Comparison of ENCODE assay signal across 1 cellular context in the genomic region with DNA sequence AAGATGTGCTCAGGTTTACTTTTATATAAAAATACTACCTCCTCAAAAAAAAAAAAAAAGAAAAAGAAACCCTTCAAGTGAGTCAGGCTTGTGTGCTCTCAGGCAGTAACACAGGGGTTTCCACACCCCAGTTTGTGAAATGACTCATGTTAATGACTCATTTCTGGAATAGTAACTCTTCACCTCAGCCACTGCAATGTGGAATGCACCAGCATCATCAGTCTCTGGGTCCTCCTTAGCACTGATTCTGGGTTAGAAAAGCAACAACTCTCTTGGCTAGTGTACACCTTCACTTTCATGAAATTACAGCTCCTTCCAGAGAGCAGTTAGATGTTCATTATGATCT.
TF ChIP-seq lines count a peak whose summit lies in the region.

No MANE protein-coding gene starts in this region.

TF ChIP-seq in GM12878, 131 proteins besides CTCF, POLR2A, EP300 and RAD21 (continued from another document and continues in another):
- TF ChIP-seq, protein P1, sequence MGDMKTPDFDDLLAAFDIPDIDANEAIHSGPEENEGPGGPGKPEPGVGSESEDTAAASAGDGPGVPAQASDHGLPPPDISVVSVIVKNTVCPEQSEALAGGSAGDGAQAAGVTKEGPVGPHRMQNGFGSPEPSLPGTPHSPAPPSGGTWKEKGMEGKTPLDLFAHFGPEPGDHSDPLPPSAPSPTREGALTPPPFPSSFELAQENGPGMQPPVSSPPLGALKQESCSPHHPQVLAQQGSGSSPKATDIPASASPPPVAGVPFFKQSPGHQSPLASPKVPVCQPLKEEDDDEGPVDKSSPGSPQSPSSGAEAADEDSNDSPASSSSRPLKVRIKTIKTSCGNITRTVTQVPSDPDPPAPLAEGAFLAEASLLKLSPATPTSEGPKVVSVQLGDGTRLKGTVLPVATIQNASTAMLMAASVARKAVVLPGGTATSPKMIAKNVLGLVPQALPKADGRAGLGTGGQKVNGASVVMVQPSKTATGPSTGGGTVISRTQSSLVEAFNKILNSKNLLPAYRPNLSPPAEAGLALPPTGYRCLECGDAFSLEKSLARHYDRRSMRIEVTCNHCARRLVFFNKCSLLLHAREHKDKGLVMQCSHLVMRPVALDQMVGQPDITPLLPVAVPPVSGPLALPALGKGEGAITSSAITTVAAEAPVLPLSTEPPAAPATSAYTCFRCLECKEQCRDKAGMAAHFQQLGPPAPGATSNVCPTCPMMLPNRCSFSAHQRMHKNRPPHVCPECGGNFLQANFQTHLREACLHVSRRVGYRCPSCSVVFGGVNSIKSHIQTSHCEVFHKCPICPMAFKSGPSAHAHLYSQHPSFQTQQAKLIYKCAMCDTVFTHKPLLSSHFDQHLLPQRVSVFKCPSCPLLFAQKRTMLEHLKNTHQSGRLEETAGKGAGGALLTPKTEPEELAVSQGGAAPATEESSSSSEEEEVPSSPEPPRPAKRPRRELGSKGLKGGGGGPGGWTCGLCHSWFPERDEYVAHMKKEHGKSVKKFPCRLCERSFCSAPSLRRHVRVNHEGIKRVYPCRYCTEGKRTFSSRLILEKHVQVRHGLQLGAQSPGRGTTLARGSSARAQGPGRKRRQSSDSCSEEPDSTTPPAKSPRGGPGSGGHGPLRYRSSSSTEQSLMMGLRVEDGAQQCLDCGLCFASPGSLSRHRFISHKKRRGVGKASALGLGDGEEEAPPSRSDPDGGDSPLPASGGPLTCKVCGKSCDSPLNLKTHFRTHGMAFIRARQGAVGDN (IDR thresholded peaks at IDR 0.05) = no peak; the same call in 1 of the 2 replicates
- TF ChIP-seq KAT2A (conservative IDR thresholded peaks at IDR 0.05; ENCODE audit: control insufficient read depth, low read depth, low read length) (no peak), HCFC1 (IDR thresholded peaks at IDR 0.05; ENCODE audit: low read length) (no peak), BRCA1 (IDR thresholded peaks at IDR 0.05; ENCODE audit: low read depth, low read length) (no peak), YY1 (IDR thresholded peaks at IDR 0.05; ENCODE audit: low read depth, low read length) (0 out of 2 replicates have a peak, but pooled peaks have one; percentile 5), CBX5 (IDR thresholded peaks at IDR 0.05; ENCODE audit: low read depth) (peak; percentile 94), EGR1 (IDR thresholded peaks at IDR 0.05; ENCODE audit: borderline replicate concordance in 1 of 2, low read depth in 2 of 2, low read length in 2 of 2) (no peak), TAF1 (IDR thresholded peaks at IDR 0.05; ENCODE audit: borderline replicate concordance, low read depth, low read length) (no peak), HDAC2 (IDR thresholded peaks at IDR 0.05) (no peak), CREB1 (IDR thresholded peaks at IDR 0.05; ENCODE audit: low read depth) (peak; percentile 95), WRNIP1 (IDR thresholded peaks at IDR 0.05; ENCODE audit: borderline replicate concordance, low read depth, low read length) (peak; percentile 90; the same call in 1 of the 2 replicates), TCF7 (IDR thresholded peaks at IDR 0.05; ENCODE audit: borderline replicate concordance) (0 out of 2 replicates have a peak, but pooled peaks have one; percentile 48), SREBF1 (IDR thresholded peaks at IDR 0.05; ENCODE audit: low read length) (no peak), SMAD1 (IDR thresholded peaks at IDR 0.05; ENCODE audit: low read depth, partially characterized antibody) (peak; percentile 79), RELA (IDR thresholded peaks at IDR 0.05; ENCODE audit: borderline replicate concordance, partially characterized antibody) (peak; percentile 75), SRF (IDR thresholded peaks at IDR 0.05; ENCODE audit: low read depth in 2 of 2, low read length in 2 of 2) (peak in 1 of 2 experiments; percentile 86; a peak in 2 of 4 replicates), MEF2B (IDR thresholded peaks at IDR 0.05; ENCODE audit: partially characterized antibody, poor library complexity, severe bottlenecking) (peak; percentile 87), MTA2 (IDR thresholded peaks at IDR 0.05; ENCODE audit: low read depth) (peak; percentile 97), ZZZ3 (IDR thresholded peaks at IDR 0.05; ENCODE audit: control insufficient read depth, insufficient read length, low read depth) (no peak), ATF7 (IDR thresholded peaks at IDR 0.05; ENCODE audit: low read depth) (peak; percentile 97), POLR2AphosphoS2 (IDR thresholded peaks at IDR 0.05; ENCODE audit: low read depth, low read length) (no peak), SREBF2 (IDR thresholded peaks at IDR 0.05; ENCODE audit: low read length) (no peak), SIN3A (IDR thresholded peaks at IDR 0.05; ENCODE audit: low read depth, low read length) (no peak), RAD51 (IDR thresholded peaks at IDR 0.05) (0 out of 2 replicates have a peak, but pooled peaks have one; percentile 18), RB1 (IDR thresholded peaks at IDR 0.05; ENCODE audit: borderline replicate concordance) (no peak)
- TF ChIP-seq, protein P2, sequence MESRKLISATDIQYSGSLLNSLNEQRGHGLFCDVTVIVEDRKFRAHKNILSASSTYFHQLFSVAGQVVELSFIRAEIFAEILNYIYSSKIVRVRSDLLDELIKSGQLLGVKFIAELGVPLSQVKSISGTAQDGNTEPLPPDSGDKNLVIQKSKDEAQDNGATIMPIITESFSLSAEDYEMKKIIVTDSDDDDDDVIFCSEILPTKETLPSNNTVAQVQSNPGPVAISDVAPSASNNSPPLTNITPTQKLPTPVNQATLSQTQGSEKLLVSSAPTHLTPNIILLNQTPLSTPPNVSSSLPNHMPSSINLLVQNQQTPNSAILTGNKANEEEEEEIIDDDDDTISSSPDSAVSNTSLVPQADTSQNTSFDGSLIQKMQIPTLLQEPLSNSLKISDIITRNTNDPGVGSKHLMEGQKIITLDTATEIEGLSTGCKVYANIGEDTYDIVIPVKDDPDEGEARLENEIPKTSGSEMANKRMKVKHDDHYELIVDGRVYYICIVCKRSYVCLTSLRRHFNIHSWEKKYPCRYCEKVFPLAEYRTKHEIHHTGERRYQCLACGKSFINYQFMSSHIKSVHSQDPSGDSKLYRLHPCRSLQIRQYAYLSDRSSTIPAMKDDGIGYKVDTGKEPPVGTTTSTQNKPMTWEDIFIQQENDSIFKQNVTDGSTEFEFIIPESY (IDR thresholded peaks at IDR 0.05) = no peak
- TF ChIP-seq, protein P3, sequence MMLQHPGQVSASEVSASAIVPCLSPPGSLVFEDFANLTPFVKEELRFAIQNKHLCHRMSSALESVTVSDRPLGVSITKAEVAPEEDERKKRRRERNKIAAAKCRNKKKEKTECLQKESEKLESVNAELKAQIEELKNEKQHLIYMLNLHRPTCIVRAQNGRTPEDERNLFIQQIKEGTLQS (IDR thresholded peaks at IDR 0.05; ENCODE audit: borderline replicate concordance, extremely low read depth, low read depth, low read length) = no peak
- TF ChIP-seq, protein P4, sequence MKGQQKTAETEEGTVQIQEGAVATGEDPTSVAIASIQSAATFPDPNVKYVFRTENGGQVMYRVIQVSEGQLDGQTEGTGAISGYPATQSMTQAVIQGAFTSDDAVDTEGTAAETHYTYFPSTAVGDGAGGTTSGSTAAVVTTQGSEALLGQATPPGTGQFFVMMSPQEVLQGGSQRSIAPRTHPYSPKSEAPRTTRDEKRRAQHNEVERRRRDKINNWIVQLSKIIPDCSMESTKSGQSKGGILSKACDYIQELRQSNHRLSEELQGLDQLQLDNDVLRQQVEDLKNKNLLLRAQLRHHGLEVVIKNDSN (IDR thresholded peaks at IDR 0.05; ENCODE audit: borderline replicate concordance, extremely low read length, insufficient read depth, low read depth, low read length) = no peak
- TF ChIP-seq, protein P5, sequence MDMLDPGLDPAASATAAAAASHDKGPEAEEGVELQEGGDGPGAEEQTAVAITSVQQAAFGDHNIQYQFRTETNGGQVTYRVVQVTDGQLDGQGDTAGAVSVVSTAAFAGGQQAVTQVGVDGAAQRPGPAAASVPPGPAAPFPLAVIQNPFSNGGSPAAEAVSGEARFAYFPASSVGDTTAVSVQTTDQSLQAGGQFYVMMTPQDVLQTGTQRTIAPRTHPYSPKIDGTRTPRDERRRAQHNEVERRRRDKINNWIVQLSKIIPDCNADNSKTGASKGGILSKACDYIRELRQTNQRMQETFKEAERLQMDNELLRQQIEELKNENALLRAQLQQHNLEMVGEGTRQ (IDR thresholded peaks at IDR 0.05; ENCODE audit: borderline replicate concordance, low read depth, low read length) = no peak
- TF ChIP-seq, protein P6, sequence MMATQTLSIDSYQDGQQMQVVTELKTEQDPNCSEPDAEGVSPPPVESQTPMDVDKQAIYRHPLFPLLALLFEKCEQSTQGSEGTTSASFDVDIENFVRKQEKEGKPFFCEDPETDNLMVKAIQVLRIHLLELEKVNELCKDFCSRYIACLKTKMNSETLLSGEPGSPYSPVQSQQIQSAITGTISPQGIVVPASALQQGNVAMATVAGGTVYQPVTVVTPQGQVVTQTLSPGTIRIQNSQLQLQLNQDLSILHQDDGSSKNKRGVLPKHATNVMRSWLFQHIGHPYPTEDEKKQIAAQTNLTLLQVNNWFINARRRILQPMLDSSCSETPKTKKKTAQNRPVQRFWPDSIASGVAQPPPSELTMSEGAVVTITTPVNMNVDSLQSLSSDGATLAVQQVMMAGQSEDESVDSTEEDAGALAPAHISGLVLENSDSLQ (IDR thresholded peaks at IDR 0.05) = no peak
- TF ChIP-seq, protein P7, sequence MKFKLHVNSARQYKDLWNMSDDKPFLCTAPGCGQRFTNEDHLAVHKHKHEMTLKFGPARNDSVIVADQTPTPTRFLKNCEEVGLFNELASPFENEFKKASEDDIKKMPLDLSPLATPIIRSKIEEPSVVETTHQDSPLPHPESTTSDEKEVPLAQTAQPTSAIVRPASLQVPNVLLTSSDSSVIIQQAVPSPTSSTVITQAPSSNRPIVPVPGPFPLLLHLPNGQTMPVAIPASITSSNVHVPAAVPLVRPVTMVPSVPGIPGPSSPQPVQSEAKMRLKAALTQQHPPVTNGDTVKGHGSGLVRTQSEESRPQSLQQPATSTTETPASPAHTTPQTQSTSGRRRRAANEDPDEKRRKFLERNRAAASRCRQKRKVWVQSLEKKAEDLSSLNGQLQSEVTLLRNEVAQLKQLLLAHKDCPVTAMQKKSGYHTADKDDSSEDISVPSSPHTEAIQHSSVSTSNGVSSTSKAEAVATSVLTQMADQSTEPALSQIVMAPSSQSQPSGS (IDR thresholded peaks at IDR 0.05; ENCODE audit: low read length) = peak; percentile 98
- TF ChIP-seq, protein P8, sequence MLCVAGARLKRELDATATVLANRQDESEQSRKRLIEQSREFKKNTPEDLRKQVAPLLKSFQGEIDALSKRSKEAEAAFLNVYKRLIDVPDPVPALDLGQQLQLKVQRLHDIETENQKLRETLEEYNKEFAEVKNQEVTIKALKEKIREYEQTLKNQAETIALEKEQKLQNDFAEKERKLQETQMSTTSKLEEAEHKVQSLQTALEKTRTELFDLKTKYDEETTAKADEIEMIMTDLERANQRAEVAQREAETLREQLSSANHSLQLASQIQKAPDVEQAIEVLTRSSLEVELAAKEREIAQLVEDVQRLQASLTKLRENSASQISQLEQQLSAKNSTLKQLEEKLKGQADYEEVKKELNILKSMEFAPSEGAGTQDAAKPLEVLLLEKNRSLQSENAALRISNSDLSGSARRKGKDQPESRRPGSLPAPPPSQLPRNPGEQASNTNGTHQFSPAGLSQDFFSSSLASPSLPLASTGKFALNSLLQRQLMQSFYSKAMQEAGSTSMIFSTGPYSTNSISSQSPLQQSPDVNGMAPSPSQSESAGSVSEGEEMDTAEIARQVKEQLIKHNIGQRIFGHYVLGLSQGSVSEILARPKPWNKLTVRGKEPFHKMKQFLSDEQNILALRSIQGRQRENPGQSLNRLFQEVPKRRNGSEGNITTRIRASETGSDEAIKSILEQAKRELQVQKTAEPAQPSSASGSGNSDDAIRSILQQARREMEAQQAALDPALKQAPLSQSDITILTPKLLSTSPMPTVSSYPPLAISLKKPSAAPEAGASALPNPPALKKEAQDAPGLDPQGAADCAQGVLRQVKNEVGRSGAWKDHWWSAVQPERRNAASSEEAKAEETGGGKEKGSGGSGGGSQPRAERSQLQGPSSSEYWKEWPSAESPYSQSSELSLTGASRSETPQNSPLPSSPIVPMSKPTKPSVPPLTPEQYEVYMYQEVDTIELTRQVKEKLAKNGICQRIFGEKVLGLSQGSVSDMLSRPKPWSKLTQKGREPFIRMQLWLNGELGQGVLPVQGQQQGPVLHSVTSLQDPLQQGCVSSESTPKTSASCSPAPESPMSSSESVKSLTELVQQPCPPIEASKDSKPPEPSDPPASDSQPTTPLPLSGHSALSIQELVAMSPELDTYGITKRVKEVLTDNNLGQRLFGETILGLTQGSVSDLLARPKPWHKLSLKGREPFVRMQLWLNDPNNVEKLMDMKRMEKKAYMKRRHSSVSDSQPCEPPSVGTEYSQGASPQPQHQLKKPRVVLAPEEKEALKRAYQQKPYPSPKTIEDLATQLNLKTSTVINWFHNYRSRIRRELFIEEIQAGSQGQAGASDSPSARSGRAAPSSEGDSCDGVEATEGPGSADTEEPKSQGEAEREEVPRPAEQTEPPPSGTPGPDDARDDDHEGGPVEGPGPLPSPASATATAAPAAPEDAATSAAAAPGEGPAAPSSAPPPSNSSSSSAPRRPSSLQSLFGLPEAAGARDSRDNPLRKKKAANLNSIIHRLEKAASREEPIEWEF (IDR thresholded peaks at IDR 0.05; ENCODE audit: insufficient replicate concordance, low read depth, low read length) = peak; percentile 67
- TF ChIP-seq, protein P9, sequence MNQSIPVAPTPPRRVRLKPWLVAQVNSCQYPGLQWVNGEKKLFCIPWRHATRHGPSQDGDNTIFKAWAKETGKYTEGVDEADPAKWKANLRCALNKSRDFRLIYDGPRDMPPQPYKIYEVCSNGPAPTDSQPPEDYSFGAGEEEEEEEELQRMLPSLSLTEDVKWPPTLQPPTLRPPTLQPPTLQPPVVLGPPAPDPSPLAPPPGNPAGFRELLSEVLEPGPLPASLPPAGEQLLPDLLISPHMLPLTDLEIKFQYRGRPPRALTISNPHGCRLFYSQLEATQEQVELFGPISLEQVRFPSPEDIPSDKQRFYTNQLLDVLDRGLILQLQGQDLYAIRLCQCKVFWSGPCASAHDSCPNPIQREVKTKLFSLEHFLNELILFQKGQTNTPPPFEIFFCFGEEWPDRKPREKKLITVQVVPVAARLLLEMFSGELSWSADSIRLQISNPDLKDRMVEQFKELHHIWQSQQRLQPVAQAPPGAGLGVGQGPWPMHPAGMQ (IDR thresholded peaks at IDR 0.05; ENCODE audit: borderline replicate concordance) = no peak
- TF ChIP-seq, protein P10, sequence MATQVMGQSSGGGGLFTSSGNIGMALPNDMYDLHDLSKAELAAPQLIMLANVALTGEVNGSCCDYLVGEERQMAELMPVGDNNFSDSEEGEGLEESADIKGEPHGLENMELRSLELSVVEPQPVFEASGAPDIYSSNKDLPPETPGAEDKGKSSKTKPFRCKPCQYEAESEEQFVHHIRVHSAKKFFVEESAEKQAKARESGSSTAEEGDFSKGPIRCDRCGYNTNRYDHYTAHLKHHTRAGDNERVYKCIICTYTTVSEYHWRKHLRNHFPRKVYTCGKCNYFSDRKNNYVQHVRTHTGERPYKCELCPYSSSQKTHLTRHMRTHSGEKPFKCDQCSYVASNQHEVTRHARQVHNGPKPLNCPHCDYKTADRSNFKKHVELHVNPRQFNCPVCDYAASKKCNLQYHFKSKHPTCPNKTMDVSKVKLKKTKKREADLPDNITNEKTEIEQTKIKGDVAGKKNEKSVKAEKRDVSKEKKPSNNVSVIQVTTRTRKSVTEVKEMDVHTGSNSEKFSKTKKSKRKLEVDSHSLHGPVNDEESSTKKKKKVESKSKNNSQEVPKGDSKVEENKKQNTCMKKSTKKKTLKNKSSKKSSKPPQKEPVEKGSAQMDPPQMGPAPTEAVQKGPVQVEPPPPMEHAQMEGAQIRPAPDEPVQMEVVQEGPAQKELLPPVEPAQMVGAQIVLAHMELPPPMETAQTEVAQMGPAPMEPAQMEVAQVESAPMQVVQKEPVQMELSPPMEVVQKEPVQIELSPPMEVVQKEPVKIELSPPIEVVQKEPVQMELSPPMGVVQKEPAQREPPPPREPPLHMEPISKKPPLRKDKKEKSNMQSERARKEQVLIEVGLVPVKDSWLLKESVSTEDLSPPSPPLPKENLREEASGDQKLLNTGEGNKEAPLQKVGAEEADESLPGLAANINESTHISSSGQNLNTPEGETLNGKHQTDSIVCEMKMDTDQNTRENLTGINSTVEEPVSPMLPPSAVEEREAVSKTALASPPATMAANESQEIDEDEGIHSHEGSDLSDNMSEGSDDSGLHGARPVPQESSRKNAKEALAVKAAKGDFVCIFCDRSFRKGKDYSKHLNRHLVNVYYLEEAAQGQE (IDR thresholded peaks at IDR 0.05; ENCODE audit: low read depth, low read length) = no peak
